Comparison of ENCODE assay signal across 1 cellular context in genomic region chr7:97872025-97872669, GRCh38.
TF ChIP-seq lines count a peak whose summit lies in the region.

Gene ASNS, minus strand, starts transcription at chr7:97872408. Its CDS starts 3,252 bp downstream, at chr7:97869156.

TF ChIP-seq in GM12878, 131 proteins besides CTCF, POLR2A, EP300 and RAD21 (continued from another document and continues in another):
- no peak; the same call in 1 of the 2 replicates for TF ChIP-seq ZNF687 (IDR thresholded peaks at IDR 0.05)
- no peak for TF ChIP-seq WRNIP1 (IDR thresholded peaks at IDR 0.05; ENCODE audit: borderline replicate concordance, low read depth, low read length)
- TF ChIP-seq SIN3A (IDR thresholded peaks at IDR 0.05; ENCODE audit: low read depth, low read length): no peak
- TF ChIP-seq ZBTB4 (CRISPR knock-in tag; IDR thresholded peaks at IDR 0.05): no peak
- no peak for TF ChIP-seq IRF4 (IDR thresholded peaks at IDR 0.05; ENCODE audit: low read depth, low read length)
- no peak for TF ChIP-seq ZBTB40 (IDR thresholded peaks at IDR 0.05; ENCODE audit: borderline replicate concordance)
- TF ChIP-seq JUND (IDR thresholded peaks at IDR 0.05; ENCODE audit: low read depth, low read length): no peak
- TF ChIP-seq LARP7 (IDR thresholded peaks at IDR 0.05): peak; percentile 61
- TF ChIP-seq IKZF2 (IDR thresholded peaks at IDR 0.05): peak; percentile 47 to 67; a peak in 1 of 4 replicates
- TF ChIP-seq PML (IDR thresholded peaks at IDR 0.05; ENCODE audit: low read length): peak; percentile 78; the same call in 1 of the 2 replicates
- no peak for TF ChIP-seq NRF1 (conservative IDR thresholded peaks at IDR 0.05; ENCODE audit: low read depth, low read length)
- TF ChIP-seq HDAC2 (IDR thresholded peaks at IDR 0.05): no peak
- TF ChIP-seq ATF7 (IDR thresholded peaks at IDR 0.05; ENCODE audit: low read depth): no peak
- no peak for TF ChIP-seq ATF3 (IDR thresholded peaks at IDR 0.05; ENCODE audit: borderline replicate concordance, extremely low read depth, low read depth, low read length)
- TF ChIP-seq ZNF207 (IDR thresholded peaks at IDR 0.05; ENCODE audit: borderline replicate concordance): no peak
- no peak for TF ChIP-seq BRCA1 (IDR thresholded peaks at IDR 0.05; ENCODE audit: low read depth, low read length)
- TF ChIP-seq ZNF24 (IDR thresholded peaks at IDR 0.05): no peak
- TF ChIP-seq SUPT20H (IDR thresholded peaks at IDR 0.05; ENCODE audit: borderline replicate concordance, control insufficient read depth, low read depth, low read length): no peak
- TF ChIP-seq RB1 (IDR thresholded peaks at IDR 0.05; ENCODE audit: borderline replicate concordance): no peak
- TF ChIP-seq CHD4 (IDR thresholded peaks at IDR 0.05): no peak
- TF ChIP-seq SMAD5 (IDR thresholded peaks at IDR 0.05; ENCODE audit: low read depth): no peak; the same call in 1 of the 2 replicates
- peak; percentile 78 for TF ChIP-seq IKZF1 (conservative IDR thresholded peaks at IDR 0.05)
- TF ChIP-seq HCFC1 (IDR thresholded peaks at IDR 0.05; ENCODE audit: low read length): no peak
- no peak for TF ChIP-seq ESRRA (IDR thresholded peaks at IDR 0.05; ENCODE audit: low read length)
- no peak for TF ChIP-seq E4F1 (IDR thresholded peaks at IDR 0.05; ENCODE audit: borderline replicate concordance, partially characterized antibody)
- TF ChIP-seq BHLHE40 (IDR thresholded peaks at IDR 0.05; ENCODE audit: borderline replicate concordance in 1 of 2, low read depth in 2 of 2, low read length in 1 of 2): peak; percentile 86 to 97
- 0 out of 2 replicates have a peak, but pooled peaks have one; percentile 23 for TF ChIP-seq BACH1 (IDR thresholded peaks at IDR 0.05; ENCODE audit: borderline replicate concordance)
- no peak for TF ChIP-seq ZZZ3 (IDR thresholded peaks at IDR 0.05; ENCODE audit: control insufficient read depth, insufficient read length, low read depth)
- TF ChIP-seq NFIC (IDR thresholded peaks at IDR 0.05; ENCODE audit: low read depth, low read length): no peak
- TF ChIP-seq SMARCA5 (IDR thresholded peaks at IDR 0.05): no peak
- no peak for TF ChIP-seq CBX3 (IDR thresholded peaks at IDR 0.05; ENCODE audit: borderline replicate concordance, low read depth)
- TF ChIP-seq ZNF274 (IDR thresholded peaks at IDR 0.05; ENCODE audit: insufficient read depth, insufficient read length): no peak
- no peak for TF ChIP-seq KAT2A (conservative IDR thresholded peaks at IDR 0.05; ENCODE audit: control insufficient read depth, low read depth, low read length)
- no peak for TF ChIP-seq BMI1 (IDR thresholded peaks at IDR 0.05; ENCODE audit: borderline replicate concordance)
- peak; percentile 71 for TF ChIP-seq CREB1 (IDR thresholded peaks at IDR 0.05; ENCODE audit: low read depth)
- peak; percentile 57; the same call in 1 of the 2 replicates for TF ChIP-seq MAX (IDR thresholded peaks at IDR 0.05; ENCODE audit: low read depth, low read length)
- TF ChIP-seq SMAD1 (IDR thresholded peaks at IDR 0.05; ENCODE audit: low read depth, partially characterized antibody): no peak
- peak; percentile 26; the same call in 1 of the 2 replicates for TF ChIP-seq RFX5 (IDR thresholded peaks at IDR 0.05; ENCODE audit: low read depth, low read length)
- no peak for TF ChIP-seq SPI1 (IDR thresholded peaks at IDR 0.05; ENCODE audit: borderline replicate concordance, insufficient read depth, low read depth, low read length)
- TF ChIP-seq DPF2 (IDR thresholded peaks at IDR 0.05): peak; percentile 81
- no peak for TF ChIP-seq PRDM15 (CRISPR knock-in tag; IDR thresholded peaks at IDR 0.05)
